Comparison of ENCODE assay signal across 8 cellular contexts in genomic region chr16:30335028-30335597, GRCh38. TPM values are rescaled to one million over a fixed set of nuclear protein-coding genes. Genes with fewer than 3 reads are reported as not detected.
DNase-seq lines count a peak whose midpoint lies in the region; TF ChIP-seq lines count a peak whose summit lies in the region.
"Not testable (repeated sequence)": the region's sequence is repeated elsewhere in the genome, so short reads cannot be mapped to it uniquely, and the experiment has no call there.

No MANE protein-coding gene starts in this region.

- H3K4me3 Mint-ChIP-seq in CD4-positive, alpha-beta memory T cell = peak overlapping the region; percentile 81 to 92 (median 86)

- POLR2A ChIA-PET in CD4-positive, alpha-beta memory T cell (lab: Charles Lee; ENCODE audit: partially characterized antibody) = interaction anchor here (0.6 to 2.8 kb wide), 17 partner anchors 9 to 479 kb away, joined by 3 to 34 read pairs (median 5); partner anchors contain the start of genes ALDOA, CD2BP2, MAPK3 and SEPTIN1

- H3K4me1 ChIP-seq in CD4-positive, alpha-beta memory T cell (ENCODE audit: insufficient read depth, low read length) = peaks cover 13% of the 10 kb centered on the region

- not testable (repeated sequence) for H3K36me3 ChIP-seq in CD4-positive, alpha-beta memory T cell (ENCODE audit: insufficient read depth, low read length)

- peaks cover 11 to 35% (median 21%) of the 10 kb centered on the region in 4 donors for H3K4me1 Mint-ChIP-seq in CD4-positive, alpha-beta memory T cell

- peak overlapping the region; percentile 67 for H3K27ac ChIP-seq in CD4-positive, alpha-beta memory T cell (ENCODE audit: low read depth, low read length)

- not testable (repeated sequence) for TF ChIP-seq CTCF in GM20000 (IDR thresholded peaks at IDR 0.05; ENCODE audit: extremely low read depth, missing control alignments)

- not testable (repeated sequence) for H3K27me3 ChIP-seq in CD4-positive, alpha-beta memory T cell (ENCODE audit: insufficient read depth, low read length)

- H3K36me3 Mint-ChIP-seq in CD4-positive, alpha-beta memory T cell = not testable (repeated sequence)

- H3K9me3 ChIP-seq in CD4-positive, alpha-beta memory T cell (ENCODE audit: control insufficient read depth in 1 of 2, low read length in 2 of 2) = not testable (repeated sequence)

- peak overlapping the region; percentile 85 to 96 (median 90) for H3K27ac Mint-ChIP-seq in CD4-positive, alpha-beta memory T cell

- CTCF ChIA-PET in CD4-positive, alpha-beta memory T cell (lab: Charles Lee; ENCODE audit: partially characterized antibody) = interaction anchor here (2.3 kb wide), 1 partner anchor 74 kb away, joined by 10 read pairs; no protein-coding TSS in a partner anchor

- intact Hi-C loops in CD4-positive, alpha-beta memory T cell (cut with micrococcal nuclease) = loop anchor here (2.0 to 5.0 kb wide), 4 partner anchors 20 to 72 kb away; partner anchors contain the start of genes CD2BP2, TBC1D10B and ZNF771

- H3K4me3 ChIP-seq in CD4-positive, alpha-beta memory T cell (ENCODE audit: low read length in 2 of 2) = peak overlapping the region in 1 of 2 donors; percentile 47

- not testable (repeated sequence) for H3K9me3 Mint-ChIP-seq in CD4-positive, alpha-beta memory T cell

- not testable (repeated sequence) for H3K27me3 Mint-ChIP-seq in CD4-positive, alpha-beta memory T cell

- DNase-seq in CD4-positive, alpha-beta memory T cell = peak; percentile 83 to 92 (median 87)
- DNase-seq in GM20000 (ENCODE audit: low spot score) (peak; percentile 73), HS-27A (ENCODE audit: low read depth) (peak; percentile 35), lung microvascular endothelial cell (ENCODE audit: low read depth in 2 of 2) (peak; percentile 78)
- peak; percentile 80 for DNase-seq in NK-92 treated with Interleukin-12 subunit alpha and Interleukin-12 subunit beta, amount 100 ng/mL, for 24 hours (lab: John Stamatoyannopoulos, UW)
- peak; percentile 58 to 65 for DNase-seq in activated CD8-positive, alpha-beta memory T cell treated with anti-CD3 and anti-CD28 coated beads for 4 hours (ENCODE audit: low read depth in 2 of 2)
- peak; percentile 76 for DNase-seq in effector CD4-positive, alpha-beta T cell
- peak; percentile 71 to 74 (median 71) for DNase-seq in stimulated activated CD4-positive, alpha-beta T cell treated with anti-CD3 and anti-CD28 coated beads, TNF-alpha, amount 100 ng/mL, for 4 hours (ENCODE audit: low read depth in 3 of 3)

RNA-seq across cellular contexts. Expression of gene CD2BP2, which starts 20.0 kb away (rescaled TPM):
- 10 to 100 TPM; 72.9 to 79.4 TPM for total RNA-seq in CD4-positive, alpha-beta memory T cell
- 10 to 100 TPM; 23.7 to 24.4 TPM for polyA plus RNA-seq in CD4-positive, alpha-beta memory T cell
- total RNA-seq in lung microvascular endothelial cell = 31.6 and 31.9 TPM in 2 replicates

RNA-seq across cellular contexts. Expression of gene TBC1D10B, which starts 35.2 kb away (rescaled TPM):
- total RNA-seq in CD4-positive, alpha-beta memory T cell = 10 to 100 TPM; 47.0 to 55.3 TPM
- polyA plus RNA-seq in CD4-positive, alpha-beta memory T cell = 10 to 100 TPM in 1 of 2 donors, 1 to 10 TPM in 1; 8.5 to 16.1 TPM
- 16.6 and 22.4 TPM in 2 replicates for total RNA-seq in lung microvascular endothelial cell

RNA-seq across cellular contexts. Expression of gene MYL11, which starts 39.5 kb away (rescaled TPM):
- total RNA-seq in CD4-positive, alpha-beta memory T cell = 1 to 10 TPM in 1 of 2 experiments, not detected in 1; 1.3 TPM
- polyA plus RNA-seq in CD4-positive, alpha-beta memory T cell = 1 to 10 TPM in 1 of 2 donors, not detected in 1; 1.1 TPM
- total RNA-seq in lung microvascular endothelial cell = not detected in 2 replicates

RNA-seq across cellular contexts. Expression of gene SEPTIN1, which starts 47.2 kb away (rescaled TPM):
- 100 to 1,000 TPM; 198 to 206 TPM for total RNA-seq in CD4-positive, alpha-beta memory T cell
- 100 to 1,000 TPM; 210 to 212 TPM for polyA plus RNA-seq in CD4-positive, alpha-beta memory T cell
- total RNA-seq in lung microvascular endothelial cell = 0.20 TPM in 1 of 2 replicates, not detected in the other

Comparison
In these comparisons a context has a peak if more than half of its experiments do, and no peak if none do; other contexts are left out.
1. DNase-seq: peak in every context shown above with its lines; median percentile 87 in CD4-positive, alpha-beta memory T cell; 80 in NK-92 treated with Interleukin-12 subunit alpha and Interleukin-12 subunit beta, amount 100 ng/mL, for 24 hours; 78 in lung microvascular endothelial cell; 76 in effector CD4-positive, alpha-beta T cell; 73 in GM20000; 71 in stimulated activated CD4-positive, alpha-beta T cell treated with anti-CD3 and anti-CD28 coated beads, TNF-alpha, amount 100 ng/mL, for 4 hours; 62 in activated CD8-positive, alpha-beta memory T cell treated with anti-CD3 and anti-CD28 coated beads for 4 hours; 35 in HS-27A.